Comparison of ENCODE assay signal across 8 cellular contexts in the genomic region with DNA sequence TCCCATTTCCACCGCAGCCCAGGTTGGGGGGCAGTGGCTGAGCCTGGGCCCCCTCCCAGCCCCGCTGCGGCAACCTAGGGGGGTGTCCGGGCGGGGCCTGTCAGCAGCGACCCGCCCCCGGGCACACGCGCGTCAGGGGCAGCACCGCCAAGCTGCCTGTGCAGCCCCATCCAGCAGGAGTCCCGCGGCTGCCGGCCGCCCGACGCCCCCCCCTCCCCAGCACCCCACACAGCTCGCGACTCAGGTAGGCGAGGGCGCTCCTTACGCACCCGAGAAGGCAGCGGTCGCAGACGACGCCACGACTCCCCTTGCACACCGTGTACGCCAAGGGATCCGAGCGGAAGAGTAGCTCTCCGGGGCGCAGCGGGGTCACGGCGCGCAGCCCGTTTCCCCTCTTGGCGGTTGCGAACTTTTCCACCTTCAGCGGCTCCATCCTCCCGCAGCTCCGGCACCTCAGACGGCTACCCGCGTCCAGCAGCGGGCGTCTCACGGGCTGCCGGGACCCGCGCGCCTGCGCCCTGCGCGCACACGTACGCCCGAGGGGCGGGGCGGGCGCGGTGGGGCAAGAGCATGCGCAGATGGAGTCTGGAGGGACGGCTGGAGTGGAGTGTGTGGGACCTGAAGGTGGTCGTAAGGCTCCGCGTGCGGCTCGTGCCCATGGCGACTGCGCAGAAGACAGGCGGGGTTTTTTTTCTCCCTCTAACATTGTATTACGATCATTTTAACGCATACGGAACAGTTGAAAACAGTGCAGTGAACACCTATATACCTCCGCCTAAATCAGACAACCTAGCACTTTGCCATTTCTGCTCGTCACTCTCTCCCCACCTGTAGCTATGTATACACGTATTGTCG. TPM values are rescaled to one million over a fixed set of nuclear protein-coding genes. Genes with fewer than 3 reads are reported as not detected.
A peak's percentile ranks its signal among the peaks of the same experiment; 100 is the strongest.
DNase-seq lines count a peak whose midpoint lies in the region; ATAC-seq, FAIRE-seq and TF ChIP-seq lines count a peak whose summit lies in the region.

Gene SMYD3, minus strand, starts transcription at position 495 of the 855 bp plus-strand sequence.

- H3K36me3 Mint-ChIP-seq in activated CD4-positive, alpha-beta T cell treated with anti-CD3 and anti-CD28 coated beads for 36 hours (ENCODE audit: low read depth): peaks cover 10% of the 10 kb centered on the region

- H3K27me3 Mint-ChIP-seq in activated CD4-positive, alpha-beta T cell treated with anti-CD3 and anti-CD28 coated beads for 36 hours: no peaks in the 10 kb centered on the region

- 1% methylated on average over 29 of the region's 82 CpGs for WGBS in HepG2 (ENCODE audit: low lambda C conversion rate)

- peak; percentile 95 for ATAC-seq in GM19035 (IDR thresholded peaks at IDR 0.05; ENCODE audit: unreplicated experiment)
- ATAC-seq in HG03342 (IDR thresholded peaks at IDR 0.05; ENCODE audit: unreplicated experiment): peak; percentile 91
- ATAC-seq in activated CD4-positive, alpha-beta T cell treated with anti-CD3 and anti-CD28 coated beads for 36 hours: peak; percentile 93
- peak; percentile 86 for ATAC-seq in HepG2

- TF ChIP-seq CTCF in coronary artery (IDR thresholded peaks at IDR 0.05): no peak
- TF ChIP-seq CTCF in HepG2 (CRISPR knock-in tag; IDR thresholded peaks at IDR 0.05): peak; percentile 53

- TF ChIP-seq RAD21 in HepG2 (CRISPR knock-in tag; IDR thresholded peaks at IDR 0.05): no peak

- peak within 1 kb of the TSS; percentile 63 for H3K9ac ChIP-seq in HepG2 (ENCODE audit: insufficient read depth, low read depth, low read length)

- peaks cover 26% of the 10 kb centered on the region for H3K4me1 Mint-ChIP-seq in activated CD4-positive, alpha-beta T cell treated with anti-CD3 and anti-CD28 coated beads for 36 hours

- peak within 1 kb of the TSS; percentile 98 for H3K4me2 ChIP-seq in HepG2 (ENCODE audit: low read depth, low read length)

- H3K27ac ChIP-seq in coronary artery: peak within 1 kb of the TSS; percentile 41 to 60
- H3K27ac ChIP-seq in HepG2 (ENCODE audit: extremely low read length, insufficient read depth, low read length): peak within 1 kb of the TSS; percentile 38

- CTCF ChIA-PET in activated CD4-positive, alpha-beta T cell treated with anti-CD3 and anti-CD28 coated beads for 36 hours (lab: Charles Lee): interaction anchor here (0.6 to 2.2 kb wide), 5 partner anchors 9 to 536 kb away, joined by 3 to 12 read pairs (median 4); no protein-coding TSS in a partner anchor
- CTCF ChIA-PET in HepG2 (lab: Yijun Ruan, JAX; ENCODE audit: low intra/inter-chr PET ratio, low total read pairs): no interaction called here

- H3K9me3 Mint-ChIP-seq in activated CD4-positive, alpha-beta T cell treated with anti-CD3 and anti-CD28 coated beads for 36 hours (ENCODE audit: low read depth): no peaks in the 10 kb centered on the region

- no peaks in the 10 kb centered on the region for H3K36me3 ChIP-seq in HepG2 (replicated peaks in 1 of 2; ENCODE audit: control insufficient read depth in 1 of 2, insufficient read depth in 2 of 2, low read length in 2 of 2)

- POLR2A ChIA-PET in activated CD4-positive, alpha-beta T cell treated with anti-CD3 and anti-CD28 coated beads for 36 hours (lab: Charles Lee): interaction anchor here (0.6 kb wide), 1 partner anchor 1015 kb away, joined by 4 read pairs; no protein-coding TSS in a partner anchor
- POLR2A ChIA-PET in HepG2 (lab: Yijun Ruan, JAX): interaction anchor here (0.5 to 1.0 kb wide), 2 partner anchors 32 to 117 kb away, joined by 4 to 5 read pairs; no protein-coding TSS in a partner anchor

- H3K9me3 ChIP-seq in HepG2 (ENCODE audit: low read length): no peaks in the 10 kb centered on the region

- DNase-seq in Ammon's horn (ENCODE audit: low spot score) (peak; percentile 85), NCI-H446 (lab: John Stamatoyannopoulos, UW) (peak; percentile 60 to 88), coronary artery (ENCODE audit: low spot score) (no peak), HepG2 (ENCODE audit: low spot score) (peak; percentile 77)
- peak; percentile 84 for DNase-seq in activated CD4-positive, alpha-beta T cell treated with anti-CD3 and anti-CD28 coated beads for 36 hours
- DNase-seq in stimulated activated CD4-positive, alpha-beta T cell treated with anti-CD3 and anti-CD28 coated beads, Interleukin-4, amount 100 ng/mL, for 1 hour: peak; percentile 73

- peak; percentile 40 to 82; a peak in 3 of 4 replicates for TF ChIP-seq POLR2A in HepG2 (IDR thresholded peaks at IDR 0.05; ENCODE audit: insufficient read depth in 1 of 2, low read depth in 2 of 2, low read length in 2 of 2)

- peak within 1 kb of the TSS; percentile 96 for H2AFZ ChIP-seq in HepG2 (ENCODE audit: low read length)

- in situ Hi-C loops in HepG2 (cut with HindIII; ENCODE audit: extremely low pct_ligation_motif_present, low pct_unique_long_range_greater_than_20kb): no loop called here

- intact Hi-C loops in activated CD4-positive, alpha-beta T cell treated with anti-CD3 and anti-CD28 coated beads for 36 hours (cut with DNase I, micrococcal nuclease): loop anchor here (1.0 to 5.0 kb wide), 6 partner anchors 59 to 825 kb away; partner anchors contain the start of genes CNST (in 2 of the 2), TFB2M (in 2 of the 2), SCCPDH (in 1 of the 2) and ZNF496 (in 1 of the 2)
- intact Hi-C loops in HepG2 (cut with micrococcal nuclease; ENCODE audit: unreplicated experiment): loop anchor here (5.0 kb wide), 1 partner anchor 190 kb away; no protein-coding TSS in a partner anchor

- H4K20me1 ChIP-seq in HepG2 (ENCODE audit: insufficient read depth, low read length): no peaks in the 10 kb centered on the region

- TF ChIP-seq EP300 in HepG2 (IDR thresholded peaks at IDR 0.05; ENCODE audit: low read depth in 2 of 2, low read length in 2 of 2) (no peak), HepG2 (CRISPR knock-in tag; IDR thresholded peaks at IDR 0.05; ENCODE audit: borderline replicate concordance) (no peak)

- H3K4me1 ChIP-seq in HepG2 (ENCODE audit: insufficient read depth, low read length): peaks cover 37% of the 10 kb centered on the region

- FAIRE-seq in HepG2 (lab: Jason Lieb, UNC): no peak

- H3K27ac Mint-ChIP-seq in activated CD4-positive, alpha-beta T cell treated with anti-CD3 and anti-CD28 coated beads for 36 hours: peak within 1 kb of the TSS; percentile 89

- no peaks in the 10 kb centered on the region for H3K27me3 ChIP-seq in HepG2 (ENCODE audit: control insufficient read depth in 1 of 2, insufficient read depth in 2 of 2, low read length in 2 of 2)

- H3K4me3 ChIP-seq in coronary artery (peak within 1 kb of the TSS; percentile 91), HepG2 (replicated peaks in 1 of 3; ENCODE audit: insufficient read depth in 1 of 3, low read depth in 2 of 3, low read length in 3 of 3) (peak within 1 kb of the TSS; percentile 83 to 91 (median 88))

- H3K79me2 ChIP-seq in HepG2 (ENCODE audit: insufficient read depth, low read length): peaks cover 7% of the 10 kb centered on the region

- BruUV-seq in HepG2 (replicated peaks; lab: Mats Ljungman, UMichigan): no TSS peak

- H3K4me3 Mint-ChIP-seq in activated CD4-positive, alpha-beta T cell treated with anti-CD3 and anti-CD28 coated beads for 36 hours: peak within 1 kb of the TSS; percentile 78

TF ChIP-seq in HepG2, 621 proteins besides CTCF, POLR2A, EP300 and RAD21 (continues in another document):
- TF ChIP-seq MAX (IDR thresholded peaks at IDR 0.05) (peak; percentile 55), TFE3 (CRISPR knock-in tag; IDR thresholded peaks at IDR 0.05) (no peak)
- TF ChIP-seq, protein P1, sequence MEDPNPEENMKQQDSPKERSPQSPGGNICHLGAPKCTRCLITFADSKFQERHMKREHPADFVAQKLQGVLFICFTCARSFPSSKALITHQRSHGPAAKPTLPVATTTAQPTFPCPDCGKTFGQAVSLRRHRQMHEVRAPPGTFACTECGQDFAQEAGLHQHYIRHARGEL (CRISPR knock-in tag; IDR thresholded peaks at IDR 0.05): no peak

RNA-seq across cellular contexts. Expression of gene SMYD3, which starts in this region (rescaled TPM):
- total RNA-seq in activated CD4-positive, alpha-beta T cell treated with anti-CD3 and anti-CD28 coated beads for 36 hours: 10 to 100 TPM; 17.2 to 18.4 TPM
- 27.7 and 32.9 TPM in 2 replicates for total RNA-seq in HepG2 (2016; rRNA removed; fragmentation: Illumina TruSeq; extraction: Trizol)
- total RNA-seq in HepG2 (2016; cell fraction: cytosol; rRNA removed; fragmentation: Illumina TruSeq; extraction: Trizol; ENCODE audit: low read depth): 54.0 and 56.1 TPM in 2 replicates
- total RNA-seq in HepG2 (2016; cell fraction: insoluble cytoplasmic fraction; rRNA removed; fragmentation: Illumina TruSeq; extraction: Trizol): 24.8 and 37.8 TPM in 2 replicates
- 35.4 and 37.3 TPM in 2 replicates for total RNA-seq in HepG2 (2016; cell fraction: membrane; rRNA removed; fragmentation: Illumina TruSeq; extraction: Trizol)
- total RNA-seq in HepG2 (2016; cell fraction: nucleus; rRNA removed; fragmentation: Illumina TruSeq; extraction: Trizol): 28.7 and 30.4 TPM in 2 replicates
- polyA plus RNA-seq in HepG2 (2011; rRNA removed): 29.2 and 35.8 TPM in 2 replicates
- polyA plus RNA-seq in HepG2 (2011; cell fraction: cytosol; rRNA removed): 19.7 and 23.0 TPM in 2 replicates
- 10.9 and 13.1 TPM in 2 replicates for polyA plus RNA-seq in HepG2 (2011; cell fraction: nucleus; rRNA removed)
- polyA plus RNA-seq in HepG2 (2012): 44.3 and 60.7 TPM in 2 replicates
- polyA plus RNA-seq in HepG2 (2016; cell fraction: cytosol; fragmentation: Illumina TruSeq; extraction: Trizol; ENCODE audit: low read depth): 30.9 and 35.7 TPM in 2 replicates
- polyA plus RNA-seq in HepG2 (2016; cell fraction: insoluble cytoplasmic fraction; fragmentation: Illumina TruSeq; extraction: Trizol; ENCODE audit: low read depth): 37.3 and 37.7 TPM in 2 replicates
- polyA plus RNA-seq in HepG2 (2016; cell fraction: membrane; fragmentation: Illumina TruSeq; extraction: Trizol; ENCODE audit: low read depth): 25.1 and 29.0 TPM in 2 replicates
- 17.8 and 20.2 TPM in 2 replicates for polyA plus RNA-seq in HepG2 (2016; cell fraction: nucleus; fragmentation: Illumina TruSeq; extraction: Trizol; ENCODE audit: insufficient read depth, low read depth)
- polyA minus RNA-seq in HepG2 (2011; rRNA and poly(A)+ RNA removed; ENCODE audit: low replicate concordance): 37.6 and 43.7 TPM in 2 replicates
- polyA minus RNA-seq in HepG2 (2011; cell fraction: cytosol; rRNA and poly(A)+ RNA removed): 11.4 and 12.4 TPM in 2 replicates
- 59.6 and 65.0 TPM in 2 replicates for polyA minus RNA-seq in HepG2 (2011; cell fraction: nucleus; rRNA and poly(A)+ RNA removed)
